ENCODE assay signal across 8 cellular contexts in the genomic region with DNA sequence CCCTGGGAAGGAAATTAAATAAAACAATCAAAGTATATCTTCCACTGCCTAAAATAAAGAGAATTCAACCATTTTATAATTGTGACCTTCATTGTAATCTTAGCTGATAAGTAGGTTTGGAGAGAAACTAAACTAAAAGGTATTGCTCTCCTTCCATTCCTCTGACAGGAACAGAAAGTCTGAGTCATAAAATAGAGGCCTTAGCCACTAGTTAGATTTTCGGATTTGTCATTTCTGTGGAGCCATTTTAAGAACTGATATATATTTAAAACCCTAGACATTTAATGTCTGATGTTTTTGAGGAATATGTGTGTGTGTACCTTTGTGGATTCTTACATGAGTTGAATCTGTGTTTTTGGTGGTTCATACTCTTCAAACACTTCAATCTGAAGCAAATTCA. TPM values are rescaled to one million over a fixed set of nuclear protein-coding genes. Genes with fewer than 3 reads are reported as not detected.
DNase-seq lines count a peak whose midpoint lies in the region; ATAC-seq, FAIRE-seq and TF ChIP-seq lines count a peak whose summit lies in the region.

No MANE protein-coding gene starts in this region.

- H3K36me3 ChIP-seq in bronchial epithelial cell (ENCODE audit: control insufficient read depth, insufficient read depth, low read length) = no peaks in the 10 kb centered on the region

- FAIRE-seq in bronchial epithelial cell (lab: Jason Lieb, UNC) (no peak), HTR-8/SVneo (lab: Jason Lieb, UNC) (no peak)

- H3K4me3 ChIP-seq in bronchial epithelial cell (ENCODE audit: low read depth, low read length) = no peak overlapping the region

- no peaks in the 10 kb centered on the region for H3K27me3 ChIP-seq in bronchial epithelial cell (ENCODE audit: control insufficient read depth, insufficient read depth, low read length)

- no peak for TF ChIP-seq CTCF in bronchial epithelial cell (IDR thresholded peaks at IDR 0.05; ENCODE audit: insufficient read depth, low read length, severe bottlenecking)

- peak; percentile 92 for ATAC-seq in GM19452 (IDR thresholded peaks at IDR 0.05; ENCODE audit: unreplicated experiment)
- ATAC-seq in HG03354 (IDR thresholded peaks at IDR 0.05; ENCODE audit: poor library complexity, severe bottlenecking, unreplicated experiment) = peak; percentile 97

- peak; percentile 45 for DNase-seq in ACHN
- DNase-seq in bronchial epithelial cell (ENCODE audit: low read depth) = peak; percentile 71
- no peak for DNase-seq in HTR-8/SVneo (ENCODE audit: insufficient read length, low spot score)
- DNase-seq in HK-2 (ENCODE audit: unreplicated experiment) = no peak
- no peak for DNase-seq in 8988T
- no peak for DNase-seq in NCI-H1436 treated with DMSO at 0.1 percent for 48 hours (lab: John Stamatoyannopoulos, UW)

- in situ Hi-C loops in ACHN (cut with HindIII; ENCODE audit: low pct_ligation_motif_present, low pct_unique_long_range_greater_than_20kb, low sequenced_read_pairs) = no loop called here

RNA-seq across cellular contexts. Expression of a gene that starts 11.8 kb away (rescaled TPM):
- total RNA-seq in bronchial epithelial cell = 1.0 TPM in 1 of 2 replicates, not detected in the other

Comparison
In these comparisons a context has a peak if more than half of its experiments do, and no peak if none do; other contexts are left out.
1. DNase-seq: peak in ACHN (single experiment) and bronchial epithelial cell (single experiment); none in HTR-8/SVneo (single experiment), HK-2 (single experiment), 8988T (single experiment) and NCI-H1436 treated with DMSO at 0.1 percent for 48 hours (single experiment).